ENCODE assay signal across 9 cellular contexts in genomic region chr7:40015790-40016296, GRCh38.
DNase-seq lines count a peak whose midpoint lies in the region; ATAC-seq and TF ChIP-seq lines count a peak whose summit lies in the region.
"Had no signal": no experiment of that assay in that cellular context is flagged by ENCODE, and none has a peak within 500 bp of the region (broad histone marks: within the 10 kb centered on the region; RNA-seq: fewer than 3 reads in every experiment).

No MANE protein-coding gene starts in this region.

- H3K36me3 Mint-ChIP-seq in CD4-positive, CD25-positive, alpha-beta regulatory T cell = peaks cover 34% of the 10 kb centered on the region

- H3K4me1 Mint-ChIP-seq in CD4-positive, CD25-positive, alpha-beta regulatory T cell = peaks cover 23 to 30% (median 27%) of the 10 kb centered on the region in 4 donors

- no peak overlapping the region for H3K4me3 ChIP-seq in CD4-positive, CD25-positive, alpha-beta regulatory T cell (ENCODE audit: low read depth, low read length)
- no peak overlapping the region for H3K4me3 ChIP-seq in osteoblast (ENCODE audit: insufficient read depth, low read length)
- H3K4me3 ChIP-seq in MM.1S (ENCODE audit: low read length) = no peak overlapping the region

- no peak overlapping the region for H3K27ac ChIP-seq in CD4-positive, CD25-positive, alpha-beta regulatory T cell (ENCODE audit: insufficient read depth, low read length, poor library complexity, severe bottlenecking)
- H3K27ac ChIP-seq in osteoblast (ENCODE audit: low read depth, low read length) (no peak overlapping the region), MM.1S (ENCODE audit: low read length) (no peak overlapping the region)
- H3K27ac ChIP-seq: epithelial cell of prostate had no signal

- no peak for TF ChIP-seq CTCF in osteoblast (IDR thresholded peaks at IDR 0.05; ENCODE audit: extremely low read depth, low read depth, low read length)
- TF ChIP-seq CTCF in MM.1S (IDR thresholded peaks at IDR 0.05; ENCODE audit: low read length) = no peak

- peaks cover 0 to 2% (median 0%) of the 10 kb centered on the region in 7 donors for H3K9me3 Mint-ChIP-seq in CD4-positive, CD25-positive, alpha-beta regulatory T cell

- H3K4me1 ChIP-seq in CD4-positive, CD25-positive, alpha-beta regulatory T cell (ENCODE audit: control insufficient read depth, insufficient read depth, low read length, poor library complexity, severe bottlenecking) = no peaks in the 10 kb centered on the region
- H3K4me1 ChIP-seq in osteoblast (ENCODE audit: insufficient read depth, low read length) (no peaks in the 10 kb centered on the region), MM.1S (ENCODE audit: low read length) (no peaks in the 10 kb centered on the region)

- no peaks in the 10 kb centered on the region for H3K9me2 ChIP-seq in MM.1S (replicated peaks; ENCODE audit: insufficient read depth, low read length)

- H3K4me2 ChIP-seq in osteoblast (ENCODE audit: insufficient read depth, low read length) (peak overlapping the region; percentile 35), MM.1S (ENCODE audit: low read depth, low read length) (no peak overlapping the region)

- H3K27ac Mint-ChIP-seq in CD4-positive, CD25-positive, alpha-beta regulatory T cell = peak overlapping the region; percentile 14 to 72 (median 15)

- H3K27me3 ChIP-seq in CD4-positive, CD25-positive, alpha-beta regulatory T cell (ENCODE audit: control insufficient read depth, insufficient read depth, low read length) = no peaks in the 10 kb centered on the region
- H3K27me3 ChIP-seq in osteoblast (ENCODE audit: insufficient read depth, low read length) (no peaks in the 10 kb centered on the region), MM.1S (replicated peaks; ENCODE audit: insufficient read depth, low read length) (no peaks in the 10 kb centered on the region)

- H3K79me2 ChIP-seq in osteoblast (ENCODE audit: insufficient read depth, low read length) (peaks cover 20% of the 10 kb centered on the region), MM.1S (ENCODE audit: low read length) (no peaks in the 10 kb centered on the region)

- H3K9ac ChIP-seq in MM.1S (ENCODE audit: low read length) = no peak overlapping the region

- H3F3A ChIP-seq in MM.1S (ENCODE audit: insufficient read depth, low read length) = no peaks in the 10 kb centered on the region

- H3K9me3 ChIP-seq in CD4-positive, CD25-positive, alpha-beta regulatory T cell (ENCODE audit: control insufficient read depth in 2 of 2, low read length in 2 of 2) = no peaks in the 10 kb centered on the region
- H3K9me3 ChIP-seq in osteoblast (ENCODE audit: low read depth, low read length) = no peaks in the 10 kb centered on the region
- no peaks in the 10 kb centered on the region for H3K9me3 ChIP-seq in MM.1S (replicated peaks; ENCODE audit: insufficient read depth, low read length)

- peaks cover 12% of the 10 kb centered on the region for H3K36me3 ChIP-seq in CD4-positive, CD25-positive, alpha-beta regulatory T cell (ENCODE audit: control insufficient read depth, insufficient read depth, low read length)
- H3K36me3 ChIP-seq in osteoblast (ENCODE audit: insufficient read depth, low read length) (peaks cover 4% of the 10 kb centered on the region), MM.1S (replicated peaks; ENCODE audit: insufficient read depth, low read length) (0 out of 2 replicates have a peak, but pooled peaks cover 3% of the 10 kb centered on the region)

- no peak overlapping the region for H3K4me3 Mint-ChIP-seq in CD4-positive, CD25-positive, alpha-beta regulatory T cell

- ATAC-seq in CD4-positive, CD25-positive, alpha-beta regulatory T cell (ENCODE audit: low read depth in 2 of 2) = peak; percentile 42 to 45
- ATAC-seq in GM18868 (IDR thresholded peaks at IDR 0.05; ENCODE audit: unreplicated experiment) (peak; percentile 95), HG02973 (IDR thresholded peaks at IDR 0.05; ENCODE audit: unreplicated experiment) (peak; percentile 80)

- H4K20me1 ChIP-seq in osteoblast (ENCODE audit: insufficient read depth, low read length) = peaks cover 13% of the 10 kb centered on the region
- H4K20me1 ChIP-seq in MM.1S (ENCODE audit: insufficient read depth, low read length) = no peaks in the 10 kb centered on the region

- no peak overlapping the region for H2AFZ ChIP-seq in osteoblast (ENCODE audit: low read length)
- H2AFZ ChIP-seq in MM.1S (ENCODE audit: low read length) = no peak overlapping the region

- H3K27me3 Mint-ChIP-seq in CD4-positive, CD25-positive, alpha-beta regulatory T cell = no peaks in the 10 kb centered on the region

- peak in 1 of 3 donors; percentile 24 for DNase-seq in CD4-positive, CD25-positive, alpha-beta regulatory T cell
- DNase-seq in NCI-H2196 treated with DMSO at 0.1 percent for 48 hours (lab: John Stamatoyannopoulos, UW; ENCODE audit: unreplicated experiment) (peak; percentile 2), cerebellar cortex (ENCODE audit: low spot score) (peak; percentile 65), osteoblast (ENCODE audit: insufficient read length, low spot score, missing footprints) (peak; percentile 25), NCI-H1436 (lab: John Stamatoyannopoulos, UW) (no peak), MM.1S (no peak)

Comparison
In these comparisons a context has a peak if more than half of its experiments do, and no peak if none do; other contexts are left out.
1. ATAC-seq: peak in every context shown above with its lines; median percentile 95 in GM18868; 80 in HG02973; 44 in CD4-positive, CD25-positive, alpha-beta regulatory T cell.
2. DNase-seq: peak in NCI-H2196 treated with DMSO at 0.1 percent for 48 hours (single experiment), cerebellar cortex (single experiment) and osteoblast (single experiment); none in NCI-H1436 (single experiment) and MM.1S (single experiment).